Comparison of ENCODE assay signal across 12 cellular contexts in the genomic region with DNA sequence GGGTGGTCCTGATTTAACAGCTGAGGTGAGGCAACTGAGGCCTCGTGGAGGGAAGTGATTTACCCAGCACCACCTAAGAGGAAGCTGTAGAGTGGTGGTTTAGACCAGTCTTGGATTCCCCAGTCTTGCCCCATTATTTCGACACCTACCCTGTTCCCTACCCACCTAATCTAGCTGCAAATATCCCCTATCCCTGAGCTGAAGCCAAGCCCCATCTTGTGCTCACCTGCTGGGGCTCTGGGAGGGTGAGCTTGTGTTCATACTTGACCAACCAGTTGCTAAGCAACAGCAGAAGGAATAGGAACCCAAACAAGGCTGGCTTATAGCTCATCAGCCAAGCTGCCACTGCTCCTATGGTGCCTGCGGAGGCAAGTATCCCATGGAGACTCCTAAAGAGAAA. TPM values are rescaled to one million over a fixed set of nuclear protein-coding genes. Genes with fewer than 3 reads are reported as not detected.
A peak's percentile ranks its signal among the peaks of the same experiment; 100 is the strongest.
DNase-seq lines count a peak whose midpoint lies in the region; ATAC-seq and TF ChIP-seq lines count a peak whose summit lies in the region.
"Had no signal": no experiment of that assay in that cellular context is flagged by ENCODE, and none has a peak within 500 bp of the region (broad histone marks: within the 10 kb centered on the region; RNA-seq: fewer than 3 reads in every experiment).

No MANE protein-coding gene starts in this region.

- no peaks in the 10 kb centered on the region for H4K20me1 ChIP-seq in mammary epithelial cell (ENCODE audit: insufficient read depth, low read length)

- no peaks in the 10 kb centered on the region for H3K9me3 ChIP-seq in mammary epithelial cell (replicated peaks; ENCODE audit: insufficient read depth, low read length)
- H3K9me3 ChIP-seq: colonic mucosa had no signal

- no peak for TF ChIP-seq CTCF in mammary epithelial cell (conservative IDR thresholded peaks at IDR 0.05 in 1 of 2, IDR thresholded peaks at IDR 0.05 in 1 of 2; ENCODE audit: extremely low read depth in 1 of 2, insufficient read depth in 1 of 2, low read depth in 1 of 2, low read length in 2 of 2)

- intact Hi-C loops in mammary epithelial cell (cut with micrococcal nuclease): no loop called here
- intact Hi-C loops in Right ventricle myocardium superior (cut with DNase I): no loop called here

- H3K4me1 ChIP-seq in mammary epithelial cell (ENCODE audit: insufficient read depth, low read length): peaks cover 13% of the 10 kb centered on the region
- H3K4me1 ChIP-seq: colonic mucosa had no signal

- H3K36me3 ChIP-seq in mammary epithelial cell (ENCODE audit: insufficient read depth, low read length): no peaks in the 10 kb centered on the region
- H3K36me3 ChIP-seq: colonic mucosa had no signal

- H3K79me2 ChIP-seq in mammary epithelial cell (ENCODE audit: insufficient read depth, low read length): no peaks in the 10 kb centered on the region

- H3K27me3 ChIP-seq in mammary epithelial cell (ENCODE audit: insufficient read depth, low read length): no peaks in the 10 kb centered on the region
- H3K27me3 ChIP-seq: colonic mucosa had no signal

- no peak overlapping the region for H3K4me2 ChIP-seq in mammary epithelial cell (ENCODE audit: insufficient read depth, low read depth, low read length)

- no peak overlapping the region for H3K9ac ChIP-seq in mammary epithelial cell (ENCODE audit: insufficient read depth, low read length)

- DNase-seq in ACHN (peak; percentile 16), KBM-7 (peak; percentile 23), NCI-H510A (lab: John Stamatoyannopoulos, UW) (peak; percentile 88), mammary epithelial cell (peak; percentile 79), EL (no peak), middle frontal gyrus (ENCODE audit: extremely low spot score, low spot score) (no peak), Right ventricle myocardium superior (no peak), NCI-H1048 (lab: John Stamatoyannopoulos, UW) (no peak)
- DNase-seq: colonic mucosa, NCI-H1694 treated with DMSO at 0.1 percent for 48 hours had no signal

- dilution Hi-C loops in mammary epithelial cell (cut with HindIII; ENCODE audit: low sequenced_read_pairs): no loop called here

- in situ Hi-C loops in ACHN (cut with HindIII; ENCODE audit: low pct_ligation_motif_present, low pct_unique_long_range_greater_than_20kb, low sequenced_read_pairs): no loop called here
- in situ Hi-C loops in KBM-7 (cut with MboI; ENCODE audit: low pct_unique_long_range_greater_than_20kb, low sequenced_read_pairs): no loop called here
- in situ Hi-C loops in mammary epithelial cell (cut with MboI; ENCODE audit: low sequenced_read_pairs in 2 of 2): no loop called here

- CTCF ChIA-PET in mammary epithelial cell (lab: Charles Lee; ENCODE audit: low non-redundant PET): no interaction called here

- no peak overlapping the region for H3K27ac ChIP-seq in mammary epithelial cell (ENCODE audit: insufficient read depth, low read depth, low read length)
- H3K27ac ChIP-seq: colonic mucosa had no signal

- H2AFZ ChIP-seq in mammary epithelial cell (ENCODE audit: low read depth, low read length): peak overlapping the region; percentile 36

- BruUV-seq in mammary epithelial cell (replicated peaks; lab: Mats Ljungman, UMichigan): no TSS peak

- no peak for ATAC-seq in Right ventricle myocardium superior (ENCODE audit: poor library complexity)

- H3K4me3 ChIP-seq in mammary epithelial cell (replicated peaks in 1 of 3; ENCODE audit: insufficient read depth in 1 of 3, low read depth in 2 of 3, low read length in 3 of 3): no peak overlapping the region
- H3K4me3 ChIP-seq: colonic mucosa had no signal

- WGBS in mammary epithelial cell (ENCODE audit: low coverage, missing lambda C conversion rate): 56% methylated on average over 3 of the region's 3 CpGs

RNA-seq across cellular contexts. Expression of gene TEX46, which starts 2.0 kb away (rescaled TPM):
- total RNA-seq in mammary epithelial cell (not detected), Right ventricle myocardium superior (not detected)
- not detected for polyA plus RNA-seq in mammary epithelial cell
- polyA minus RNA-seq in mammary epithelial cell: not detected
- total RNA-seq: activated CD8-positive, alpha-beta memory T cell treated with anti-CD3 and anti-CD28 coated beads for 36 hours; colonic mucosa; skeletal muscle tissue had no signal

RNA-seq across cellular contexts. Expression of gene KDM1A, which starts 5.6 kb away (rescaled TPM):
- total RNA-seq in mammary epithelial cell (10 to 100 TPM; 65.1 to 65.8 TPM), Right ventricle myocardium superior (29.8 TPM)
- 86.3 TPM for polyA plus RNA-seq in mammary epithelial cell
- 116 TPM for polyA minus RNA-seq in mammary epithelial cell

RNA-seq across cellular contexts. Expression of gene LACTBL1, which starts 41.0 kb away (rescaled TPM):
- not detected for total RNA-seq in mammary epithelial cell
- not detected for polyA plus RNA-seq in mammary epithelial cell
- polyA minus RNA-seq in mammary epithelial cell: not detected
- not detected for total RNA-seq in Right ventricle myocardium superior
- total RNA-seq: activated CD8-positive, alpha-beta memory T cell treated with anti-CD3 and anti-CD28 coated beads for 36 hours; colonic mucosa; skeletal muscle tissue had no signal

Comparison
In these comparisons a context has a peak if more than half of its experiments do, and no peak if none do; other contexts are left out.
1. DNase-seq: peak in ACHN (single experiment), KBM-7 (single experiment), NCI-H510A (single experiment) and mammary epithelial cell (single experiment); none in EL (single experiment), middle frontal gyrus (single experiment), Right ventricle myocardium superior (single experiment) and NCI-H1048 (single experiment).